Comparison of ENCODE assay signal across 9 cellular contexts in the genomic region with DNA sequence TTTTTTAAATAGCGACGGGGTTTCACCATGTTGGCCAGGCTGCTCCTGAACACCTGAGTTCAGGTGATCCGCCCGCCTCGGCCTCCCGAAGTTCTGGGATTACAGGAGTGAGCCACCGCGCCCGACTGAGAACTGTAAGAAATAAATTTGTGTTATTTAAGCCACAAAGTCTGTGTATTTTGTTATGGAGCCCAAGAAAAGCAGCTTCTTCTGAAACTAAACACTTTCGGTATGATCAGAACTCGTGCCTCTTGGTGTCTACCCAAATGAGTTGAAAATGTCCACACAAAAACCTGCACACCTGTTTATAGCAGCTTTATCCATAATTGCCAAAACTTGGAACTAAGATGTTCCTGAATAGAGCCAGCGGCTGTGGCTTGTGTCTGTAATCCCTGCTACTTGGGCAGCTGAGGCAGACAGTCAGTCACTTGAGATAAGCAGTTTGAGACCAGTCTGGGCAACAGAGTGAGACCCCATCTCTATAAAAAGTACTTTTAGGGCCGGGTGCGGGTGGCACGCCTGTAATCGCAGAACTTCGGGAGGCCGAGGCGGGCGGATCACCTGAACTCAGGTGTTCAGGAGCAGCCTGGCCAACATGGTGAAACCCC. TPM values are rescaled to one million over a fixed set of nuclear protein-coding genes. Genes with fewer than 3 reads are reported as not detected.
DNase-seq lines count a peak whose midpoint lies in the region; ATAC-seq, FAIRE-seq and TF ChIP-seq lines count a peak whose summit lies in the region.
"Not testable (repeated sequence)": the region's sequence is repeated elsewhere in the genome, so short reads cannot be mapped to it uniquely, and the experiment has no call there.
"Had no signal": no experiment of that assay in that cellular context is flagged by ENCODE, and none has a peak within 500 bp of the region (broad histone marks: within the 10 kb centered on the region; RNA-seq: fewer than 3 reads in every experiment).

No MANE protein-coding gene starts in this region.

- H3K9ac ChIP-seq in GM12878 (ENCODE audit: control insufficient read depth, insufficient read depth, low read length), result not testable (repeated sequence)

- not testable (repeated sequence) for H3K27me3 ChIP-seq in GM12878 (replicated peaks in 1 of 2; ENCODE audit: control insufficient read depth in 2 of 2, insufficient read depth in 2 of 2, low read length in 1 of 2); right lobe of liver; thoracic aorta (replicated peaks; ENCODE audit: insufficient read depth)

- RAD21 ChIA-PET in GM12878 (lab: Charles Lee; ENCODE audit: unreplicated experiment), result not testable (repeated sequence)

- intact Hi-C loops in OCI-LY7 (cut with micrococcal nuclease; ENCODE audit: unreplicated experiment); GM12878 (cut with micrococcal nuclease; ENCODE audit: unreplicated experiment); right lobe of liver (cut with DNase I): not testable (repeated sequence)

- H3K79me2 ChIP-seq in OCI-LY7 (ENCODE audit: insufficient read depth, low read depth, low read length); GM12878 (ENCODE audit: control insufficient read depth, insufficient read depth, low read length): not testable (repeated sequence)

- H3K4me1 ChIP-seq in OCI-LY7 (ENCODE audit: insufficient read depth, low read length, poor library complexity, severe bottlenecking); GM12878 (ENCODE audit: control insufficient read depth, insufficient read depth, low read length); right lobe of liver; thoracic aorta (ENCODE audit: control insufficient read depth in 1 of 2, low read depth in 2 of 2): not testable (repeated sequence)

- POLR2A ChIA-PET in OCI-LY7 (lab: Charles Lee); GM12878 (lab: Charles Lee): not testable (repeated sequence)

- SMC1A ChIA-PET in GM12878 (lab: Charles Lee; ENCODE audit: uncharacterized antibody, unreplicated experiment), result not testable (repeated sequence)

- CTCF ChIA-PET in OCI-LY7 (lab: Charles Lee; ENCODE audit: unreplicated experiment); GM12878 (lab: Yijun Ruan, JAX): not testable (repeated sequence)

- no CpG with 5 or more reads among the region's 20 CpGs for WGBS in GM12878 (ENCODE audit: insufficient coverage, insufficient replicate concordance, low lambda C conversion rate, missing lambda C conversion rate)
- WGBS in right lobe of liver (ENCODE audit: insufficient coverage, low coverage, low lambda C conversion rate, missing lambda C conversion rate), result no CpG with 5 or more reads among the region's 20 CpGs

- H3K9me2 ChIP-seq in OCI-LY7 (ENCODE audit: insufficient read depth, low read length), result not testable (repeated sequence)

- not testable (repeated sequence) for TF ChIP-seq POLR2A in GM12878 (IDR thresholded peaks at IDR 0.05; ENCODE audit: low read depth, low read length); right lobe of liver (IDR thresholded peaks at IDR 0.05)

- not testable (repeated sequence) for DNase-seq in OCI-LY7 (ENCODE audit: low spot score); GM12878 (ENCODE audit: low read depth, low spot score); right lobe of liver; thoracic aorta (ENCODE audit: low spot score)

- not testable (repeated sequence) for H3K9me3 ChIP-seq in OCI-LY7 (ENCODE audit: low read length); GM12878 (replicated peaks; ENCODE audit: control insufficient read depth, insufficient read depth, low read length); right lobe of liver; thoracic aorta

- in situ Hi-C loops in GM12878 (cut with MboI), result not testable (repeated sequence)

- TF ChIP-seq RAD21 in GM12878 (IDR thresholded peaks at IDR 0.05; ENCODE audit: insufficient read depth, low read depth, low read length), result not testable (repeated sequence)

- H2AFZ ChIP-seq in OCI-LY7 (ENCODE audit: low read length); GM12878 (ENCODE audit: control insufficient read depth, low read depth, low read length): not testable (repeated sequence)

- ATAC-seq in GM18508 (IDR thresholded peaks at IDR 0.05; ENCODE audit: insufficient read depth, unreplicated experiment), result peak; percentile 24
- peak; percentile 49 for ATAC-seq in GM19438 (IDR thresholded peaks at IDR 0.05; ENCODE audit: low read depth, unreplicated experiment)
- ATAC-seq in GM21825 (IDR thresholded peaks at IDR 0.05; ENCODE audit: unreplicated experiment), result peak; percentile 71
- ATAC-seq in HG03097 (IDR thresholded peaks at IDR 0.05; ENCODE audit: low FRiP score, unreplicated experiment), result peak; percentile 47
- ATAC-seq in GM12878, result peak; percentile 89
- ATAC-seq in right lobe of liver, result peak; percentile 73 to 89 (median 84)
- peak; percentile 65 for ATAC-seq in thoracic aorta (ENCODE audit: insufficient number of reproducible peaks, low FRiP score, low read depth)

- TSS peak; percentile 99 for BruUV-seq in OCI-LY7 (replicated peaks; lab: Mats Ljungman, UMichigan)
- not testable (repeated sequence) for BruUV-seq in GM12878 (replicated peaks; lab: Mats Ljungman, UMichigan)

- not testable (repeated sequence) for H3K36me3 ChIP-seq in OCI-LY7 (ENCODE audit: insufficient read depth, low read length); GM12878 (ENCODE audit: control insufficient read depth in 2 of 2, insufficient read depth in 2 of 2, low read length in 1 of 2); right lobe of liver; thoracic aorta

- H3K4me2 ChIP-seq in OCI-LY7 (ENCODE audit: low read length); GM12878 (ENCODE audit: control insufficient read depth, insufficient read depth): not testable (repeated sequence)

- not testable (repeated sequence) for H3K4me3 ChIP-seq in OCI-LY7 (ENCODE audit: low read depth, low read length, poor library complexity, severe bottlenecking); GM12878; right lobe of liver; thoracic aorta

- not testable (repeated sequence) for TF ChIP-seq EP300 in GM12878 (IDR thresholded peaks at IDR 0.05; ENCODE audit: borderline replicate concordance in 1 of 2, control insufficient read depth in 1 of 2, low read depth in 2 of 2, low read length in 2 of 2)

- TF ChIP-seq CTCF in OCI-LY7 (conservative IDR thresholded peaks at IDR 0.05; ENCODE audit: low read length); GM12878 (IDR thresholded peaks at IDR 0.05 in 2 of 3, conservative IDR thresholded peaks at IDR 0.05 in 1 of 3; ENCODE audit: control insufficient read depth in 2 of 3, extremely low read depth in 1 of 3, insufficient read depth in 1 of 3, low read depth in 3 of 3, low read length in 3 of 3); right lobe of liver (IDR thresholded peaks at IDR 0.05); thoracic aorta (IDR thresholded peaks at IDR 0.05): not testable (repeated sequence)

- not testable (repeated sequence) for FAIRE-seq in GM12878 (lab: Jason Lieb, UNC)

- H4K20me1 ChIP-seq in OCI-LY7 (ENCODE audit: insufficient read depth, low read length); GM12878 (ENCODE audit: control insufficient read depth, insufficient read depth): not testable (repeated sequence)

- H3K27ac ChIP-seq in OCI-LY7 (ENCODE audit: low read depth, low read length, poor library complexity, severe bottlenecking); GM12878 (ENCODE audit: control insufficient read depth, insufficient read depth); right lobe of liver; thoracic aorta: not testable (repeated sequence)

RNA-seq across cellular contexts. Expression of gene GRAP, which starts 16.1 kb away (rescaled TPM):
- 176 and 221 TPM in 2 replicates for total RNA-seq in OCI-LY7 (2014; rRNA removed; shearing (Covaris generic))
- total RNA-seq in OCI-LY7 (2022), result 125 and 154 TPM in 2 replicates
- total RNA-seq in GM12878 (2013; cell fraction: nucleolus; rRNA removed), result 20.9 and 22.9 TPM in 2 replicates
- 72.6 and 78.3 TPM in 2 replicates for total RNA-seq in GM12878 (2014; rRNA removed)
- 36.3 and 37.5 TPM in 2 replicates for total RNA-seq in GM12878 (2014; rRNA removed; fragmentation: Illumina TruSeq; extraction: Trizol)
- 50.4 and 51.2 TPM in 2 replicates for total RNA-seq in GM12878 (2021)
- 9.0 TPM for polyA plus RNA-seq in GM12878 (2011; ENCODE audit: low read depth)
- polyA plus RNA-seq in GM12878 (2011; rRNA removed), result 11.0 and 18.5 TPM in 2 replicates
- 27.0 and 33.8 TPM in 2 replicates for polyA plus RNA-seq in GM12878 (2011; cell fraction: cytosol; rRNA removed)
- polyA plus RNA-seq in GM12878 (2011; cell fraction: nucleus; rRNA removed), result 34.3 and 41.5 TPM in 2 replicates
- 29.0 and 29.6 TPM in 2 replicates for polyA plus RNA-seq in GM12878 (2012)
- 31.2 and 40.1 TPM in 2 replicates for polyA plus RNA-seq in GM12878 (2014; fragmentation: Illumina TruSeq; extraction: Trizol)
- 1 to 10 TPM in 1 of 2 experiments, under 1 TPM in 1; 0.58 to 1.7 TPM for polyA plus RNA-seq in GM12878 (2014; fragmentation: Nextera tagmentation; extraction: Ambion mirVana)
- 65.2 and 72.3 TPM in 2 replicates for polyA plus RNA-seq in GM12878 (2014; rRNA removed)
- polyA plus RNA-seq in GM12878 (2016; fragmentation: Nextera tagmentation; extraction: Ambion mirVana), result 10 to 100 TPM; 30.6 to 35.6 TPM
- polyA minus RNA-seq in GM12878 (2011; rRNA and poly(A)+ RNA removed), result 9.7 and 24.5 TPM in 2 replicates
- 9.0 and 9.9 TPM in 2 replicates for polyA minus RNA-seq in GM12878 (2011; cell fraction: cytosol; rRNA and poly(A)+ RNA removed)
- 12.0 and 14.2 TPM in 2 replicates for polyA minus RNA-seq in GM12878 (2011; cell fraction: nucleus; rRNA and poly(A)+ RNA removed)
- 1 to 10 TPM; 2.6 to 6.1 (median 4.2) TPM for total RNA-seq in right lobe of liver
- 1 to 10 TPM; 1.6 to 3.2 TPM for total RNA-seq in thoracic aorta
- total RNA-seq: osteoblast had no signal

RNA-seq across cellular contexts. Expression of gene FAM83G, which starts 58.3 kb away (rescaled TPM):
- total RNA-seq in OCI-LY7 (2014; rRNA removed; shearing (Covaris generic)), result 5.0 and 15.3 TPM in 2 replicates
- total RNA-seq in OCI-LY7 (2022) (9.1 and 10.4 TPM in 2 replicates), GM12878 (2014; rRNA removed) (14.1 and 14.8 TPM in 2 replicates), GM12878 (2014; rRNA removed; fragmentation: Illumina TruSeq; extraction: Trizol) (5.8 and 6.9 TPM in 2 replicates), GM12878 (2021) (15.1 and 16.7 TPM in 2 replicates), right lobe of liver (10 to 100 TPM; 10.1 to 41.7 (median 21.5) TPM), thoracic aorta (10 to 100 TPM; 10.8 to 19.8 TPM)
- 23.3 and 27.2 TPM in 2 replicates for total RNA-seq in GM12878 (2013; cell fraction: nucleolus; rRNA removed)
- 1.5 TPM for polyA plus RNA-seq in GM12878 (2011; ENCODE audit: low read depth)
- polyA plus RNA-seq in GM12878 (2011; rRNA removed) (3.8 and 7.5 TPM in 2 replicates), GM12878 (2014; fragmentation: Illumina TruSeq; extraction: Trizol) (3.3 and 5.9 TPM in 2 replicates), GM12878 (2014; fragmentation: Nextera tagmentation; extraction: Ambion mirVana) (under 1 TPM; 0.03 to 0.07 TPM), GM12878 (2014; rRNA removed) (11.7 and 13.1 TPM in 2 replicates), GM12878 (2016; fragmentation: Nextera tagmentation; extraction: Ambion mirVana) (1 to 10 TPM; 5.0 to 6.0 TPM)
- 8.7 and 11.9 TPM in 2 replicates for polyA plus RNA-seq in GM12878 (2011; cell fraction: cytosol; rRNA removed)
- 32.3 and 34.6 TPM in 2 replicates for polyA plus RNA-seq in GM12878 (2011; cell fraction: nucleus; rRNA removed)
- 5.1 and 5.5 TPM in 2 replicates for polyA plus RNA-seq in GM12878 (2012)
- polyA minus RNA-seq in GM12878 (2011; rRNA and poly(A)+ RNA removed), result 7.5 and 14.2 TPM in 2 replicates
- polyA minus RNA-seq in GM12878 (2011; cell fraction: cytosol; rRNA and poly(A)+ RNA removed), result 5.8 and 6.5 TPM in 2 replicates
- 8.9 and 13.5 TPM in 2 replicates for polyA minus RNA-seq in GM12878 (2011; cell fraction: nucleus; rRNA and poly(A)+ RNA removed)

Comparison
In these comparisons a context has a peak if more than half of its experiments do, and no peak if none do; other contexts are left out.
1. ATAC-seq: peak in every context shown above with its lines; median percentile 89 in GM12878; 84 in right lobe of liver; 71 in GM21825; 65 in thoracic aorta; 49 in GM19438; 47 in HG03097; 24 in GM18508.